Comparison of ENCODE assay signal across 9 cellular contexts in genomic region chr5:132459983-132460834, GRCh38. TPM values are rescaled to one million over a fixed set of nuclear protein-coding genes. Genes with fewer than 3 reads are reported as not detected.
A peak's percentile ranks its signal among the peaks of the same experiment; 100 is the strongest.
DNase-seq lines count a peak whose midpoint lies in the region; ATAC-seq, FAIRE-seq and TF ChIP-seq lines count a peak whose summit lies in the region.
"Had no signal": no experiment of that assay in that cellular context is flagged by ENCODE, and none has a peak within 500 bp of the region (broad histone marks: within the 10 kb centered on the region; RNA-seq: fewer than 3 reads in every experiment).

No MANE protein-coding gene starts in this region.

- H3K27me3 ChIP-seq in K562 (ENCODE audit: control insufficient read depth in 2 of 2, insufficient read depth in 2 of 2, low read length in 2 of 2) = no peaks in the 10 kb centered on the region

- BruUV-seq in K562 (replicated peaks; lab: Mats Ljungman, UMichigan) = no TSS peak

- H3K36me3 Mint-ChIP-seq in natural killer cell treated with Interleukin-12 subunit alpha and Interleukin-12 subunit beta and Interleukin-15 and Interleukin-18, amount 100 ng/mL, for 72 hours = peaks cover 12% of the 10 kb centered on the region

- H3K4me1 ChIP-seq in K562 (replicated peaks in 1 of 2; ENCODE audit: control insufficient read depth in 2 of 2, insufficient read depth in 2 of 2, low read length in 2 of 2) = peaks cover 27 to 42% of the 10 kb centered on the region in 2 experiments

- H3K27ac Mint-ChIP-seq in natural killer cell treated with Interleukin-12 subunit alpha and Interleukin-12 subunit beta and Interleukin-15 and Interleukin-18, amount 100 ng/mL, for 72 hours = peak overlapping the region; percentile 90 to 97

- CTCF ChIA-PET in K562 (lab: Yijun Ruan, JAX; ENCODE audit: low intra/inter-chr PET ratio) = no interaction called here

- H3K36me3 ChIP-seq in K562 (ENCODE audit: control insufficient read depth, insufficient read depth, low read length) = no peaks in the 10 kb centered on the region

- peak overlapping the region; percentile 88 for H3K4me3 Mint-ChIP-seq in natural killer cell treated with Interleukin-12 subunit alpha and Interleukin-12 subunit beta and Interleukin-15 and Interleukin-18, amount 100 ng/mL, for 72 hours

- no peaks in the 10 kb centered on the region for H3K79me2 ChIP-seq in K562 (ENCODE audit: control insufficient read depth, insufficient read depth, low read length)

- WGBS in K562 (ENCODE audit: insufficient coverage, low coverage, missing lambda C conversion rate) = 32% methylated on average over 8 of the region's 8 CpGs

- no peak for TF ChIP-seq POLR2A in K562 (conservative IDR thresholded peaks at IDR 0.05)

- H3K4me3 ChIP-seq in GM12875 (ENCODE audit: low read depth, low read length) (no peak overlapping the region), K562 (no peak overlapping the region)

- POLR2A ChIA-PET in K562 (lab: Yijun Ruan, JAX) = interaction anchor here (0.6 to 4.5 kb wide), 6 partner anchors 10 to 235 kb away, joined by 4 to 25 read pairs (median 10); partner anchors contain the start of gene IRF1

- peak; percentile 47 for DNase-seq in NCI-H2081 treated with DMSO at 0.1 percent for 48 hours (lab: John Stamatoyannopoulos, UW)
- peak; percentile 38 to 49 (median 44) for DNase-seq in K562 (ENCODE audit: extremely low read depth in 1 of 4, low spot score in 3 of 4)
- no peak for DNase-seq in natural killer cell treated with Interleukin-12 subunit alpha and Interleukin-12 subunit beta and Interleukin-15 and Interleukin-18, amount 100 ng/mL, for 72 hours (ENCODE audit: low spot score)
- no peak for DNase-seq in ACHN
- no peak for DNase-seq in stimulated activated CD4-positive, alpha-beta T cell treated with anti-CD3 and anti-CD28 coated beads, Interleukin-12 subunit alpha, Interleukin-12 subunit beta, amount 100 ng/mL, for 4 hours

- H3K9ac ChIP-seq in K562 (ENCODE audit: insufficient read depth in 1 of 2, low read depth in 2 of 2, low read length in 2 of 2) = peak overlapping the region; percentile 29 to 33; a peak in 1 of 4 replicates

- peak; percentile 77 for ATAC-seq in K562
- no peak for ATAC-seq in natural killer cell treated with Interleukin-12 subunit alpha and Interleukin-12 subunit beta and Interleukin-15 and Interleukin-18, amount 100 ng/mL, for 72 hours
- no peak for ATAC-seq in GM18517 (IDR thresholded peaks at IDR 0.05; ENCODE audit: unreplicated experiment)
- no peak for ATAC-seq in HG03280 (IDR thresholded peaks at IDR 0.05; ENCODE audit: unreplicated experiment)

- peak overlapping the region; percentile 40 for H2AFZ ChIP-seq in K562 (ENCODE audit: low read depth, low read length)

- H3K9me1 ChIP-seq in K562 (ENCODE audit: control insufficient read depth, insufficient read depth, low read length) = no peaks in the 10 kb centered on the region

- peak overlapping the region; percentile 55; the same call in 2 of the 3 replicates for H3K27ac ChIP-seq in K562 (ENCODE audit: extremely low read depth, low read depth, low read length)

- H3K27me3 Mint-ChIP-seq in natural killer cell treated with Interleukin-12 subunit alpha and Interleukin-12 subunit beta and Interleukin-15 and Interleukin-18, amount 100 ng/mL, for 72 hours = no peaks in the 10 kb centered on the region

- TF ChIP-seq RAD21 in K562 (CRISPR knock-in tag; conservative IDR thresholded peaks at IDR 0.05 in 1 of 2, IDR thresholded peaks at IDR 0.05 in 1 of 2) = peak; percentile 26 to 39; a peak in 1 of 4 replicates

- in situ Hi-C loops in K562 (cut with MboI) = loop anchor here (5.0 kb wide), 1 partner anchor 38 kb away; no protein-coding TSS in a partner anchor
- in situ Hi-C loops in ACHN (cut with HindIII; ENCODE audit: low pct_ligation_motif_present, low pct_unique_long_range_greater_than_20kb, low sequenced_read_pairs) = no loop called here

- TF ChIP-seq CTCF in GM12875 (IDR thresholded peaks at IDR 0.05; ENCODE audit: borderline replicate concordance, insufficient read depth, low read depth, low read length) (peak; percentile 29; the same call in 1 of the 2 replicates), K562 (IDR thresholded peaks at IDR 0.05 in 2 of 3, conservative IDR thresholded peaks at IDR 0.05 in 1 of 3; ENCODE audit: insufficient read depth in 2 of 3, low read depth in 1 of 3, low read length in 3 of 3) (peak; percentile 22 to 39 (median 31); a peak in 3 of 6 replicates)

- peak overlapping the region; percentile 46; the same call in 1 of the 2 replicates for H3K4me2 ChIP-seq in K562 (ENCODE audit: insufficient read depth, low read length)

- intact Hi-C loops in K562 (cut with micrococcal nuclease) = loop anchor here (1.0 to 2.0 kb wide), 3 partner anchors 23 to 35 kb away; no protein-coding TSS in a partner anchor

- H4K20me1 ChIP-seq in K562 (replicated peaks; ENCODE audit: control insufficient read depth, insufficient read depth, low read length) = no peaks in the 10 kb centered on the region

- peaks cover 89 to 90% of the 10 kb centered on the region in 2 donors for H3K4me1 Mint-ChIP-seq in natural killer cell treated with Interleukin-12 subunit alpha and Interleukin-12 subunit beta and Interleukin-15 and Interleukin-18, amount 100 ng/mL, for 72 hours (ENCODE audit: low read depth in 2 of 2)

- H3K9me3 Mint-ChIP-seq in natural killer cell treated with Interleukin-12 subunit alpha and Interleukin-12 subunit beta and Interleukin-15 and Interleukin-18, amount 100 ng/mL, for 72 hours = no peaks in the 10 kb centered on the region

- no peaks in the 10 kb centered on the region for H3K9me3 ChIP-seq in K562 (replicated peaks; ENCODE audit: control insufficient read depth, insufficient read depth, low read depth, low read length)

- FAIRE-seq in K562 (lab: Jason Lieb, UNC) = peak; percentile 57
- FAIRE-seq: endothelial cell of umbilical vein had no signal

- TF ChIP-seq EP300 in K562 (IDR thresholded peaks at IDR 0.05; ENCODE audit: low read length) = no peak

TF ChIP-seq in K562, 482 proteins besides CTCF, POLR2A, EP300 and RAD21 (continues in another document):
- TF ChIP-seq ZBTB2 (IDR thresholded peaks at IDR 0.05) (no peak), AFF4 (CRISPR knock-in tag; IDR thresholded peaks at IDR 0.05) (no peak)

RNA-seq across cellular contexts. Expression of gene IRF1, which starts 30.4 kb away (rescaled TPM):
- 28.2 and 57.3 TPM in 2 replicates for total RNA-seq in K562 (2011; cell fraction: chromatin; rRNA removed; ENCODE audit: low replicate concordance)
- total RNA-seq in K562 (2011; cell fraction: nucleolus; rRNA removed) = 33.9 and 37.9 TPM in 2 replicates
- 29.7 and 35.8 TPM in 2 replicates for total RNA-seq in K562 (2011; cell fraction: nucleoplasm; rRNA removed)
- total RNA-seq in K562 (2014; rRNA removed) (3.0 and 4.4 TPM in 2 replicates), K562 (2014; rRNA removed; fragmentation: Illumina TruSeq; extraction: Trizol) (4.4 and 6.1 TPM in 2 replicates), K562 (2015; rRNA removed; fragmentation: Illumina TruSeq; extraction: Trizol) (7.4 and 8.2 TPM in 2 replicates), K562 (2021) (10.6 and 12.3 TPM in 2 replicates)
- polyA plus RNA-seq in K562 (2011; rRNA removed) (4.9 and 5.4 TPM in 2 replicates), K562 (2014; fragmentation: Illumina TruSeq; extraction: Trizol) (5.3 and 7.3 TPM in 2 replicates), K562 (2014; fragmentation: Nextera tagmentation; extraction: Ambion mirVana) (1 to 10 TPM; 1.1 to 1.3 TPM), K562 (2014; rRNA removed) (5.9 and 6.0 TPM in 2 replicates)
- 3.6 and 5.0 TPM in 2 replicates for polyA plus RNA-seq in K562 (2011; cell fraction: cytosol; rRNA removed)
- 12.7 and 17.0 TPM in 2 replicates for polyA plus RNA-seq in K562 (2011; cell fraction: nucleus; rRNA removed)
- polyA plus RNA-seq in K562 (2012) = 7.0 and 22.7 TPM in 2 replicates
- 14.3 and 15.6 TPM in 2 replicates for polyA minus RNA-seq in K562 (2011; rRNA and poly(A)+ RNA removed)
- 4.2 and 9.4 TPM in 2 replicates for polyA minus RNA-seq in K562 (2011; cell fraction: cytosol; rRNA and poly(A)+ RNA removed)
- 19.7 and 23.8 TPM in 2 replicates for polyA minus RNA-seq in K562 (2011; cell fraction: nucleus; rRNA and poly(A)+ RNA removed)
- total RNA-seq in natural killer cell treated with Interleukin-12 subunit alpha and Interleukin-12 subunit beta and Interleukin-15 and Interleukin-18, amount 100 ng/mL, for 72 hours = 100 to 1,000 TPM; 351 to 512 TPM

Comparison
In these comparisons a context has a peak if more than half of its experiments do, and no peak if none do; other contexts are left out.
1. DNase-seq: peak in NCI-H2081 treated with DMSO at 0.1 percent for 48 hours (single experiment) and K562 (4 of 4); none in natural killer cell treated with Interleukin-12 subunit alpha and Interleukin-12 subunit beta and Interleukin-15 and Interleukin-18, amount 100 ng/mL, for 72 hours (single experiment), ACHN (single experiment) and stimulated activated CD4-positive, alpha-beta T cell treated with anti-CD3 and anti-CD28 coated beads, Interleukin-12 subunit alpha, Interleukin-12 subunit beta, amount 100 ng/mL, for 4 hours (single experiment).
2. RNA of gene IRF1, which starts 30.4 kb away (total RNA-seq): 351 to 512 TPM in natural killer cell treated with Interleukin-12 subunit alpha and Interleukin-12 subunit beta and Interleukin-15 and Interleukin-18, amount 100 ng/mL, for 72 hours; 3.0 to 57.3 TPM in K562; every median in the first group is over 4 times any median in the second.